In the genomic region with DNA sequence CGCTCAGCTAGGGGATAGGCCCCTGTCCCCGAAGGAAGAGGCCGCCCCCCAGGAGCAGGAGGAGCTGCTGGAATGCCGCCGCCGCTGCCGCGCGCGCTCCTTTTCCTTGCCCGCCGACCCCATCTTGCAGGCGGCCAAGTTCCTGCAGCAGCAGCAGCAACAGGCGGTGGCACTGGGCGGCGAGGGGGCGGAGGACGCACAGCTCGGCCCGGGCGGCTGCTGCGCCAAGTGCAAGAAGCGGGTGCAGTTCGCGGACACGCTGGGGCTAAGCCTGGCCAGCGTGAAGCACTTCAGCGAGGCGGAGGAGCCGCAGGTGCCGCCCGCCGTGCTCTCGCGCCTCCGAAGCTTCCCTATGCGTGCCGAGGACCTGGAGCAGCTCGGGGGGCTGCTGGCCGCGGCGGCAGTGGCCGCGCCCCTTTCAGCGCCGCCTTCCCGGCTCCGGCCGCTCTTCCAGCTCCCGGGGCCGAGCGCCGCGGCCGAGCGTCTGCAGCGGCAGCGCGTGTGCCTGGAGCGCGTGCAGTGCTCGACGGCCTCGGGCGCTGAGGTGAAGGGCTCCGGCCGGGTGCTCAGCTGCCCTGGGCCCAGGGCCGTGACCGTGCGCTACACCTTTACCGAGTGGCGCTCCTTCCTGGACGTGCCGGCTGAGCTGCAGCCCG, we compare ENCODE assay signal across 8 cellular contexts. TPM values are rescaled to one million over a fixed set of nuclear protein-coding genes. Genes with fewer than 3 reads are reported as not detected.
DNase-seq lines count a peak whose midpoint lies in the region; ATAC-seq and TF ChIP-seq lines count a peak whose summit lies in the region.

No MANE protein-coding gene starts in this region.

- H3K27me3 ChIP-seq in BE2C (peaks cover 39% of the 10 kb centered on the region), duodenal mucosa (ENCODE audit: control insufficient read depth in 1 of 2, insufficient read depth in 2 of 2, low read length in 2 of 2) (peaks cover 8 to 27% of the 10 kb centered on the region in 2 donors)

- peak overlapping the region; percentile 69 for H3K4me3 Mint-ChIP-seq in mesothelial cell of epicardium

- H3K36me3 ChIP-seq in BE2C: no peaks in the 10 kb centered on the region
- H3K36me3 ChIP-seq in duodenal mucosa (ENCODE audit: control insufficient read depth in 1 of 2, insufficient read depth in 2 of 2, low read length in 2 of 2): no peaks in the 10 kb centered on the region

- H3K4me3 ChIP-seq in BE2C (ENCODE audit: low read depth, low read length) (peak overlapping the region; percentile 45), duodenal mucosa (ENCODE audit: low read depth in 1 of 2, low read length in 2 of 2) (peak overlapping the region; percentile 64 to 67)

- H3K9me3 ChIP-seq in BE2C (no peaks in the 10 kb centered on the region), duodenal mucosa (ENCODE audit: control insufficient read depth in 1 of 2, low read length in 2 of 2) (no peaks in the 10 kb centered on the region)

- TF ChIP-seq CTCF in BE2C (IDR thresholded peaks at IDR 0.05; ENCODE audit: low read depth, low read length) (no peak), mesothelial cell of epicardium (IDR thresholded peaks at IDR 0.05; ENCODE audit: unreplicated experiment) (no peak)

- peak; percentile 35 for ATAC-seq in GM21529 (IDR thresholded peaks at IDR 0.05; ENCODE audit: unreplicated experiment)

- H3K9me3 Mint-ChIP-seq in mesothelial cell of epicardium: no peaks in the 10 kb centered on the region

- H3K36me3 Mint-ChIP-seq in mesothelial cell of epicardium: no peaks in the 10 kb centered on the region

- no peak overlapping the region for H3K9ac ChIP-seq in duodenal mucosa (ENCODE audit: low read depth in 1 of 2, low read length in 2 of 2)

- DNase-seq in BE2C: peak; percentile 49
- DNase-seq in NCI-H69 (lab: John Stamatoyannopoulos, UW): peak; percentile 75
- peak; percentile 37 to 62 for DNase-seq in mesothelial cell of epicardium (ENCODE audit: low spot score in 2 of 2, unreplicated experiment in 2 of 2)
- DNase-seq in effector CD4-positive, alpha-beta T cell: no peak
- no peak for DNase-seq in kidney glomerular epithelial cell (lab: John Stamatoyannopoulos, UW)
- DNase-seq in activated effector memory CD4-positive, alpha-beta T cell treated with anti-CD3 and anti-CD28 coated beads, Interleukin-2, amount 50 U/mL, for 16 hours: no peak

- peaks cover 12% of the 10 kb centered on the region for H3K4me1 Mint-ChIP-seq in mesothelial cell of epicardium

- H3K4me1 ChIP-seq in BE2C (no peaks in the 10 kb centered on the region), duodenal mucosa (ENCODE audit: control insufficient read depth in 1 of 2, insufficient read depth in 2 of 2, low read length in 2 of 2) (peaks cover 0 to 13% of the 10 kb centered on the region in 2 donors)

- H3K27ac ChIP-seq in duodenal mucosa (ENCODE audit: low read depth, low read length): no peak overlapping the region

- no peak overlapping the region for H3K27ac Mint-ChIP-seq in mesothelial cell of epicardium

- peaks cover 43% of the 10 kb centered on the region for H3K27me3 Mint-ChIP-seq in mesothelial cell of epicardium (ENCODE audit: low read depth)

RNA-seq across cellular contexts. Expression of a gene that starts 0.6 kb away (rescaled TPM):
- polyA plus RNA-seq in BE2C (2012; ENCODE audit: insufficient read depth, insufficient read length, low read depth): 0.43 TPM
- total RNA-seq in mesothelial cell of epicardium: 1.1 to 1.3 TPM (median 1.2 TPM) in 3 replicates

Comparison
In these comparisons a context has a peak if more than half of its experiments do, and no peak if none do; other contexts are left out.
1. DNase-seq: peak in BE2C (single experiment), NCI-H69 (single experiment) and mesothelial cell of epicardium (2 of 2); none in effector CD4-positive, alpha-beta T cell (single experiment), kidney glomerular epithelial cell (single experiment) and activated effector memory CD4-positive, alpha-beta T cell treated with anti-CD3 and anti-CD28 coated beads, Interleukin-2, amount 50 U/mL, for 16 hours (single experiment).